Comparison of ENCODE assay signal across 15 cellular contexts in genomic region chr11:129995163-129995562, GRCh38. TPM values are rescaled to one million over a fixed set of nuclear protein-coding genes. Genes with fewer than 3 reads are reported as not detected.
A peak's percentile ranks its signal among the peaks of the same experiment; 100 is the strongest.
DNase-seq lines count a peak whose midpoint lies in the region; ATAC-seq and TF ChIP-seq lines count a peak whose summit lies in the region.
"Had no signal": no experiment of that assay in that cellular context is flagged by ENCODE, and none has a peak within 500 bp of the region (broad histone marks: within the 10 kb centered on the region; RNA-seq: fewer than 3 reads in every experiment).

No MANE protein-coding gene starts in this region.

- no peaks in the 10 kb centered on the region; the same call in 1 of the 2 replicates for H3K36me3 ChIP-seq in OCI-LY1 (ENCODE audit: insufficient read depth, low read length)
- no peaks in the 10 kb centered on the region for H3K36me3 ChIP-seq in esophagus muscularis mucosa
- H3K36me3 ChIP-seq in right lobe of liver: no peaks in the 10 kb centered on the region
- no peaks in the 10 kb centered on the region for H3K36me3 ChIP-seq in body of pancreas (replicated peaks in 1 of 2; ENCODE audit: insufficient read depth in 1 of 2, low read depth in 2 of 2)

- no peaks in the 10 kb centered on the region for H3K9me3 Mint-ChIP-seq in natural killer cell treated with Interleukin-12 subunit alpha and Interleukin-12 subunit beta and Interleukin-15 and Interleukin-18, amount 100 ng/mL, for 72 hours
- H3K9me3 Mint-ChIP-seq: CD4-positive, alpha-beta memory T cell had no signal

- TF ChIP-seq EP300 in esophagus muscularis mucosa (IDR thresholded peaks at IDR 0.05): no peak

- no peaks in the 10 kb centered on the region; the same call in 1 of the 2 replicates for H3F3A ChIP-seq in OCI-LY1 (ENCODE audit: insufficient read depth, low read length)

- H3K9me2 ChIP-seq in OCI-LY1 (ENCODE audit: low read depth, low read length): no peaks in the 10 kb centered on the region

- H2AFZ ChIP-seq in OCI-LY1 (ENCODE audit: low read length): no peak overlapping the region

- H3K9me3 ChIP-seq in OCI-LY1 (ENCODE audit: low read length) (no peaks in the 10 kb centered on the region), esophagus muscularis mucosa (no peaks in the 10 kb centered on the region), right lobe of liver (no peaks in the 10 kb centered on the region), body of pancreas (no peaks in the 10 kb centered on the region)

- H3K4me3 ChIP-seq in OCI-LY1 (ENCODE audit: low read depth, low read length, poor library complexity, severe bottlenecking) (no peak overlapping the region), esophagus muscularis mucosa (no peak overlapping the region), right lobe of liver (no peak overlapping the region), body of pancreas (no peak overlapping the region)

- H3K4me2 ChIP-seq in OCI-LY1 (ENCODE audit: low read length): no peak overlapping the region; the same call in 1 of the 2 replicates

- H3K27ac ChIP-seq in OCI-LY1 (ENCODE audit: low read depth, low read length, poor library complexity, severe bottlenecking) (peak overlapping the region; percentile 79), esophagus muscularis mucosa (replicated peaks in 1 of 4) (peak overlapping the region; percentile 38 to 70 (median 59)), right lobe of liver (peak overlapping the region; percentile 49 to 89 (median 76)), body of pancreas (no peak overlapping the region)
- H3K27ac ChIP-seq: HL-60 had no signal

- DNase-seq in esophagus muscularis mucosa (ENCODE audit: extremely low spot score): no peak
- DNase-seq in right lobe of liver: no peak
- DNase-seq in natural killer cell treated with Interleukin-12 subunit alpha and Interleukin-12 subunit beta and Interleukin-15 and Interleukin-18, amount 100 ng/mL, for 72 hours (ENCODE audit: low spot score): no peak
- no peak for DNase-seq in NCI-H1436 (lab: John Stamatoyannopoulos, UW)
- DNase-seq in body of pancreas: no peak
- no peak for DNase-seq in hepatic stellate cell (ENCODE audit: low spot score)
- DNase-seq: C1 segment of cervical spinal cord; CD4-positive, alpha-beta memory T cell; DMS79; EL; GOT3; H9 had no signal

- no peak for TF ChIP-seq CTCF in OCI-LY1 (IDR thresholded peaks at IDR 0.05; ENCODE audit: low read length)
- no peak for TF ChIP-seq CTCF in esophagus muscularis mucosa (IDR thresholded peaks at IDR 0.05)
- TF ChIP-seq CTCF in right lobe of liver (IDR thresholded peaks at IDR 0.05): no peak
- TF ChIP-seq CTCF in body of pancreas (IDR thresholded peaks at IDR 0.05): no peak

- H3K27ac Mint-ChIP-seq in natural killer cell treated with Interleukin-12 subunit alpha and Interleukin-12 subunit beta and Interleukin-15 and Interleukin-18, amount 100 ng/mL, for 72 hours: no peak overlapping the region
- H3K27ac Mint-ChIP-seq: B cell; CD4-positive, alpha-beta memory T cell; H9 had no signal

- H4K20me1 ChIP-seq in OCI-LY1 (ENCODE audit: insufficient read depth, low read length): no peaks in the 10 kb centered on the region

- peaks cover 9% of the 10 kb centered on the region for H3K36me3 Mint-ChIP-seq in natural killer cell treated with Interleukin-12 subunit alpha and Interleukin-12 subunit beta and Interleukin-15 and Interleukin-18, amount 100 ng/mL, for 72 hours

- 75% methylated on average over 4 of the region's 4 CpGs for WGBS in esophagus muscularis mucosa
- 25% methylated on average over 4 of the region's 4 CpGs for WGBS in right lobe of liver (ENCODE audit: insufficient coverage, low coverage, low lambda C conversion rate, missing lambda C conversion rate)
- 73 to 76% methylated on average over 4 of the region's 4 CpGs for WGBS in body of pancreas, 2 donors

- ATAC-seq in right lobe of liver (peak; percentile 56 to 71 (median 63)), body of pancreas (no peak)
- ATAC-seq in natural killer cell treated with Interleukin-12 subunit alpha and Interleukin-12 subunit beta and Interleukin-15 and Interleukin-18, amount 100 ng/mL, for 72 hours: no peak

- intact Hi-C loops in esophagus muscularis mucosa (cut with DNase I): no loop called here
- intact Hi-C loops in right lobe of liver (cut with DNase I): loop anchor here in 1 of 2 donors (10.0 kb wide), 1 partner anchor 140 kb away; no protein-coding TSS in a partner anchor
- intact Hi-C loops in body of pancreas (cut with DNase I): no loop called here

- H3K4me1 ChIP-seq in OCI-LY1 (ENCODE audit: insufficient read depth, low read length, severe bottlenecking) (peaks cover 74% of the 10 kb centered on the region), esophagus muscularis mucosa (peaks cover 16 to 49% (median 39%) of the 10 kb centered on the region in 4 donors), right lobe of liver (peaks cover 0 to 53% (median 19%) of the 10 kb centered on the region in 4 donors), body of pancreas (peaks cover 40% of the 10 kb centered on the region)

- no peak overlapping the region for H3K9ac ChIP-seq in OCI-LY1 (ENCODE audit: low read length)

- peaks cover 15% of the 10 kb centered on the region for H3K79me2 ChIP-seq in OCI-LY1 (ENCODE audit: insufficient read depth, low read length)

- H3K27me3 ChIP-seq in OCI-LY1 (ENCODE audit: insufficient read depth, low read length): no peaks in the 10 kb centered on the region
- H3K27me3 ChIP-seq in esophagus muscularis mucosa: no peaks in the 10 kb centered on the region
- H3K27me3 ChIP-seq in right lobe of liver: no peaks in the 10 kb centered on the region
- no peaks in the 10 kb centered on the region for H3K27me3 ChIP-seq in body of pancreas

- no peaks in the 10 kb centered on the region for H3K27me3 Mint-ChIP-seq in natural killer cell treated with Interleukin-12 subunit alpha and Interleukin-12 subunit beta and Interleukin-15 and Interleukin-18, amount 100 ng/mL, for 72 hours
- H3K27me3 Mint-ChIP-seq: B cell; CD4-positive, alpha-beta memory T cell had no signal

- no peak overlapping the region for H3K4me3 Mint-ChIP-seq in natural killer cell treated with Interleukin-12 subunit alpha and Interleukin-12 subunit beta and Interleukin-15 and Interleukin-18, amount 100 ng/mL, for 72 hours
- H3K4me3 Mint-ChIP-seq: B cell; CD4-positive, alpha-beta memory T cell; H9 had no signal

- peaks cover 13 to 21% of the 10 kb centered on the region in 2 donors for H3K4me1 Mint-ChIP-seq in natural killer cell treated with Interleukin-12 subunit alpha and Interleukin-12 subunit beta and Interleukin-15 and Interleukin-18, amount 100 ng/mL, for 72 hours (ENCODE audit: low read depth in 2 of 2)

- TF ChIP-seq POLR2A in esophagus muscularis mucosa (IDR thresholded peaks at IDR 0.05; ENCODE audit: low read depth) (no peak), right lobe of liver (IDR thresholded peaks at IDR 0.05) (no peak), body of pancreas (IDR thresholded peaks at IDR 0.05) (no peak)

RNA-seq across cellular contexts. Expression of gene PRDM10, which starts 7.5 kb away (rescaled TPM):
- total RNA-seq in esophagus muscularis mucosa (1 to 10 TPM; 5.1 to 8.6 (median 7.6) TPM), right lobe of liver (1 to 10 TPM; 3.4 to 6.8 (median 4.4) TPM), body of pancreas (10 to 100 TPM in 1 of 2 donors, 1 to 10 TPM in 1; 4.7 to 14.5 TPM)
- 10 to 100 TPM; 14.6 to 18.7 TPM for total RNA-seq in natural killer cell treated with Interleukin-12 subunit alpha and Interleukin-12 subunit beta and Interleukin-15 and Interleukin-18, amount 100 ng/mL, for 72 hours

Comparison
In these comparisons a context has a peak if more than half of its experiments do, and no peak if none do; other contexts are left out.
1. H3K27ac ChIP-seq: peak in OCI-LY1 (single experiment), esophagus muscularis mucosa (4 of 4) and right lobe of liver (3 of 3); none in body of pancreas (0 of 4).
2. ATAC-seq: peak in right lobe of liver (4 of 4); none in natural killer cell treated with Interleukin-12 subunit alpha and Interleukin-12 subunit beta and Interleukin-15 and Interleukin-18, amount 100 ng/mL, for 72 hours (0 of 2) and body of pancreas (single experiment).